In genomic region chr10:31154996-31155395, GRCh38 we compare ENCODE assay signal across 32 cellular contexts.
"Had no signal": no experiment of that assay in that cellular context is flagged by ENCODE, and none has a peak within 500 bp of the region (broad histone marks: within the 10 kb centered on the region; RNA-seq: fewer than 3 reads in every experiment).

No MANE protein-coding gene starts in this region.

- H3K27me3 Mint-ChIP-seq: activated B cell treated with CpG ODN at 0.5 μM for 24 hours; activated CD8-positive, alpha-beta T cell treated with anti-CD3 and anti-CD28 coated beads for 36 hours; activated naive CD8-positive, alpha-beta T cell; activated T-helper 17 cell treated with anti-CD3 and anti-CD28 coated beads, Interleukin-2, amount 50 U/mL, for 72 hours; effector memory CD8-positive, alpha-beta T cell; T-helper 17 cell had no signal

- H3K27ac ChIP-seq: brain microvascular endothelial cell, epithelial cell of prostate, esophagus squamous epithelium, gastroesophageal sphincter, WERI-Rb-1 had no signal

- H3K4me3 Mint-ChIP-seq: activated B cell treated with CpG ODN at 0.5 μM for 24 hours; activated CD8-positive, alpha-beta T cell treated with anti-CD3 and anti-CD28 coated beads for 36 hours; activated naive CD8-positive, alpha-beta T cell; activated T-cell treated with anti-CD3 and anti-CD28 coated beads, Interleukin-2, amount 50 U/mL, for 4 hours; activated T-helper 17 cell treated with anti-CD3 and anti-CD28 coated beads, Interleukin-2, amount 50 U/mL, for 72 hours; effector memory CD8-positive, alpha-beta T cell; T-helper 17 cell; T-helper 2 cell treated with Interferon-gamma antibody and Interleukin-4, amounts not matched to agents 5 μg/mL and 100 μg/mL, for 36 hours had no signal

- H3K9me3 ChIP-seq: esophagus squamous epithelium, gastroesophageal sphincter had no signal

- DNase-seq: activated B cell treated with CpG ODN at 0.5 μM for 24 hours; activated CD4-positive, alpha-beta T cell treated with anti-CD3 and anti-CD28 coated beads for 48 hours; activated CD4-positive, alpha-beta T cell treated with anti-CD3 and anti-CD28 coated beads, Interleukin-2, amount 50 U/mL, for 1 hour; activated CD4-positive, alpha-beta T cell treated with anti-CD3 and anti-CD28 coated beads, Interleukin-2, amount 50 U/mL, for 48 hours; activated CD4-positive, CD25-positive, alpha-beta regulatory T cell treated with anti-CD3 and anti-CD28 coated beads, Interleukin-2, amount 50 U/mL, for 72 hours; activated CD8-positive, alpha-beta memory T cell treated with anti-CD3 and anti-CD28 coated beads for 24 hours; activated CD8-positive, alpha-beta T cell treated with anti-CD3 and anti-CD28 coated beads for 36 hours; activated effector memory CD4-positive, alpha-beta T cell treated with Interleukin-2 at 50 U/mL for 16 hours; activated gamma-delta T cell treated with Interleukin-2 at 50 U/mL for 16 hours; activated naive CD4-positive, alpha-beta T cell treated with anti-CD3 and anti-CD28 coated beads, Interleukin-2, amount 50 U/mL, for 16 hours; activated naive CD4-positive, alpha-beta T cell treated with Interleukin-2 at 50 U/mL for 16 hours; activated T-cell treated with anti-CD3 and anti-CD28 coated beads, Interleukin-2, amount 50 U/mL, for 4 hours; amniotic stem cell; anterior cingulate cortex; brain microvascular endothelial cell; caudate nucleus; cortex of kidney; dermis blood vessel endothelial cell; effector CD4-positive, alpha-beta T cell; effector memory CD8-positive, alpha-beta T cell; esophagus squamous epithelium; foreskin melanocyte; heart right ventricle; T-helper 1 cell; T-helper 17 cell; T1000; WERI-Rb-1 had no signal

- H3K9me3 Mint-ChIP-seq: activated B cell treated with CpG ODN at 0.5 μM for 24 hours; activated T-cell treated with anti-CD3 and anti-CD28 coated beads, Interleukin-2, amount 50 U/mL, for 4 hours; activated T-helper 17 cell treated with anti-CD3 and anti-CD28 coated beads, Interleukin-2, amount 50 U/mL, for 72 hours; effector memory CD8-positive, alpha-beta T cell had no signal

- H3K36me3 ChIP-seq: brain microvascular endothelial cell, esophagus squamous epithelium, gastroesophageal sphincter, heart right ventricle, WERI-Rb-1 had no signal

- H3K4me3 ChIP-seq: esophagus squamous epithelium, gastroesophageal sphincter, heart right ventricle had no signal

- ATAC-seq: activated CD8-positive, alpha-beta T cell treated with anti-CD3 and anti-CD28 coated beads for 36 hours; activated T-cell treated with anti-CD3 and anti-CD28 coated beads, Interleukin-2, amount 50 U/mL, for 4 hours; activated T-helper 17 cell treated with anti-CD3 and anti-CD28 coated beads, Interleukin-2, amount 50 U/mL, for 72 hours; effector memory CD8-positive, alpha-beta T cell; gastroesophageal sphincter; heart right ventricle; T-helper 17 cell had no signal

- H3K36me3 Mint-ChIP-seq: activated naive CD8-positive, alpha-beta T cell had no signal

- H3K27me3 ChIP-seq: brain microvascular endothelial cell, esophagus squamous epithelium, gastroesophageal sphincter, heart right ventricle had no signal

- H3K27ac Mint-ChIP-seq: activated B cell treated with CpG ODN at 0.5 μM for 24 hours; activated CD8-positive, alpha-beta T cell treated with anti-CD3 and anti-CD28 coated beads for 36 hours; activated naive CD8-positive, alpha-beta T cell; activated T-helper 17 cell treated with anti-CD3 and anti-CD28 coated beads, Interleukin-2, amount 50 U/mL, for 72 hours; effector memory CD8-positive, alpha-beta T cell; T-helper 17 cell; T-helper 2 cell treated with Interferon-gamma antibody and Interleukin-4, amounts not matched to agents 5 μg/mL and 100 μg/mL, for 36 hours had no signal

- H3K4me1 Mint-ChIP-seq: activated B cell treated with CpG ODN at 0.5 μM for 24 hours; activated T-helper 17 cell treated with anti-CD3 and anti-CD28 coated beads, Interleukin-2, amount 50 U/mL, for 72 hours; T-helper 17 cell had no signal
